ENCODE assay signal across 7 cellular contexts in the genomic region with DNA sequence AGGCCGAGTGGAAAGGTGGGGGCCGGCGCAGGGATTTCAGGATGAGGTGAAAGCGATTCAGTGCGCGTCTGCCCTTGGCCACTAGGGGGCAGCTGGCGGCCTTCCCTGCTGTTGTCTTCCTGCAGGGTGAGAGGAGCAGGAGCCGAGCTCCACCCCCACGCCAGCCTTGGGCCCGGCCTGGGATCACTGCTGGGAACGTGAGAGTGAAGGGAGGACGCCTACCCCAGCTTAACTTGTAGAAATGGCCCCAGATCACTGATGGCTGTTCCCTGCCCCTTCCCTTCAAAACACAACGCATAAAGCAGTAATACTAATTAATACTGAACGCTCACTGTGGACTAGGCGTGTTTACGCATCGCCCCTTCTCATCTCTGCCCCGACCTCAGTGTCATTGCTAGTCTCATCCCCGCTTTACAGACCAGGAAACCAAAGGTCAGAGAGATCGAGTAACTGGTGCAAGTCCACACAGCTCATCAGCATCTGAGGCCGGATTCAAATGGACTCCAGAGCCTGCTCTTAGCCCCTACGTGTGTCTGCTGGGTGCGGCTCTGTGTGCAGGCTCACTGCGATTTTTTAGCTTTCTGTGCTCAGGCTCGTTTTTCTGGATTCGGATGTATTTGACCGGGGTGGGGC. TPM values are rescaled to one million over a fixed set of nuclear protein-coding genes. Genes with fewer than 3 reads are reported as not detected.
DNase-seq lines count a peak whose midpoint lies in the region; ATAC-seq and TF ChIP-seq lines count a peak whose summit lies in the region.

No MANE protein-coding gene starts in this region.

- no peak for ATAC-seq in HG02970 (IDR thresholded peaks at IDR 0.05; ENCODE audit: low FRiP score, unreplicated experiment)

- DNase-seq in GM19238 (ENCODE audit: insufficient read length, low spot score), result peak; percentile 77
- DNase-seq in NCI-H1694 (lab: John Stamatoyannopoulos, UW), result peak; percentile 67
- peak; percentile 14 for DNase-seq in T-helper 22 cell (ENCODE audit: low read depth)
- peak; percentile 34 to 91 (median 78) for DNase-seq in amygdala (lab: John Stamatoyannopoulos, UW)
- peak; percentile 87 for DNase-seq in left ventricle myocardium inferior
- DNase-seq in renal cortical epithelial cell (ENCODE audit: low read depth), result peak; percentile 56

- H3K4me1 ChIP-seq in left ventricle myocardium inferior, result peaks cover 19% of the 10 kb centered on the region

- intact Hi-C loops in left ventricle myocardium inferior (cut with micrococcal nuclease), result no loop called here

- H3K36me3 ChIP-seq in left ventricle myocardium inferior, result peaks cover 19% of the 10 kb centered on the region

- no peaks in the 10 kb centered on the region for H3K27me3 ChIP-seq in left ventricle myocardium inferior (ENCODE audit: low read depth)

- TF ChIP-seq CTCF in left ventricle myocardium inferior (IDR thresholded peaks at IDR 0.05; ENCODE audit: borderline replicate concordance), result peak; percentile 97

- peak overlapping the region; percentile 30 for H3K27ac ChIP-seq in left ventricle myocardium inferior (replicated peaks)

- H3K4me3 ChIP-seq in left ventricle myocardium inferior, result no peak overlapping the region

- no peaks in the 10 kb centered on the region for H3K9me3 ChIP-seq in left ventricle myocardium inferior (replicated peaks)

RNA-seq across cellular contexts. Expression of gene MVK, which starts 24.3 kb away (rescaled TPM):
- total RNA-seq in left ventricle myocardium inferior (8.4 TPM), renal cortical epithelial cell (24.3 and 28.8 TPM in 2 replicates)

RNA-seq across cellular contexts. Expression of gene MMAB, which starts 24.6 kb away (rescaled TPM):
- total RNA-seq in left ventricle myocardium inferior (55.4 TPM), renal cortical epithelial cell (16.2 and 34.4 TPM in 2 replicates)

Comparison
In these comparisons a context has a peak if more than half of its experiments do, and no peak if none do; other contexts are left out.
1. DNase-seq: peak in every context shown above with its lines; median percentile 87 in left ventricle myocardium inferior; 78 in amygdala; 77 in GM19238; 67 in NCI-H1694; 56 in renal cortical epithelial cell; 14 in T-helper 22 cell.